In the genomic region with DNA sequence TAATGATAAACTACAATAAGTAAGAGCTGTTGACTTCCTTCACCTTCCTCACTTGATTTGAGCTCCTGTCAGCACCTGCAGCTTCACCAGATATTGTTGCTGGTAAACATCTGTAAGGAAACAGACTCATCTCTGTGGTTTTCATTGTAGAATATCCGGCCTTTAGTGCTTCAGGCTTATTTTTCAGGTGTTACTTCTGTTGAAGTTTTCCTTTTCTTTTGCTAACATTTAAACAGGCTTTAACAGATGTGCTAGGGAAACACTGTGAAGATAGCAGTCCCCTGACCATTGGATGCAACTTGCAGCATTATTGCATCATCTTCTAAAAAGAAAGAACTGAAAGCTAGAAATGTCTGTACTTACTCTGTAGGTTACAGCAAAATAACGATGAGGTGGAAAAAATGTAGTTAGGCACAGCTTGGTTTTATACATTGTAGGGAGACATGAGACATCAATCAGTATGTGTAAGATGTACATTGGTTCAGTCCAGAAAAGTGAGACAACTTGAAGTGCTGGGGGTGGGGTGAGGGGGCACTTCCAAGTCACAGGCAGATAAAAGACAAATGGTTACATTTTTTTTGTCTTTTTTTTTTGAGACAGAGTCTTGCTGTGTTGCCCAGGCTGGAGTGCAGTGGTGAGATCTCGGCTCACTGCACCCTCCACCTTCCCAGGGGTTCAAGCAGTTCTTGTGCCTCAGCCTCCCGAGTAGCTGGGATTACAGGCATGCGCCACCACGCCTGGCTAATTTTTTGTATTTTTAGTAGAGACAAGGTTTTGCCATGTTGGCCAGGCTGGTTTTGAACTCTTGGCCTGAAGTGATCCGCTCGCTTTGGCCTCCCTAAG, we compare ENCODE assay signal across 1 cellular context.
TF ChIP-seq lines count a peak whose summit lies in the region.

No MANE protein-coding gene starts in this region.

TF ChIP-seq in GM23338, 12 proteins besides CTCF, POLR2A, EP300 and RAD21 (continued from another document):
- TF ChIP-seq, protein P1, sequence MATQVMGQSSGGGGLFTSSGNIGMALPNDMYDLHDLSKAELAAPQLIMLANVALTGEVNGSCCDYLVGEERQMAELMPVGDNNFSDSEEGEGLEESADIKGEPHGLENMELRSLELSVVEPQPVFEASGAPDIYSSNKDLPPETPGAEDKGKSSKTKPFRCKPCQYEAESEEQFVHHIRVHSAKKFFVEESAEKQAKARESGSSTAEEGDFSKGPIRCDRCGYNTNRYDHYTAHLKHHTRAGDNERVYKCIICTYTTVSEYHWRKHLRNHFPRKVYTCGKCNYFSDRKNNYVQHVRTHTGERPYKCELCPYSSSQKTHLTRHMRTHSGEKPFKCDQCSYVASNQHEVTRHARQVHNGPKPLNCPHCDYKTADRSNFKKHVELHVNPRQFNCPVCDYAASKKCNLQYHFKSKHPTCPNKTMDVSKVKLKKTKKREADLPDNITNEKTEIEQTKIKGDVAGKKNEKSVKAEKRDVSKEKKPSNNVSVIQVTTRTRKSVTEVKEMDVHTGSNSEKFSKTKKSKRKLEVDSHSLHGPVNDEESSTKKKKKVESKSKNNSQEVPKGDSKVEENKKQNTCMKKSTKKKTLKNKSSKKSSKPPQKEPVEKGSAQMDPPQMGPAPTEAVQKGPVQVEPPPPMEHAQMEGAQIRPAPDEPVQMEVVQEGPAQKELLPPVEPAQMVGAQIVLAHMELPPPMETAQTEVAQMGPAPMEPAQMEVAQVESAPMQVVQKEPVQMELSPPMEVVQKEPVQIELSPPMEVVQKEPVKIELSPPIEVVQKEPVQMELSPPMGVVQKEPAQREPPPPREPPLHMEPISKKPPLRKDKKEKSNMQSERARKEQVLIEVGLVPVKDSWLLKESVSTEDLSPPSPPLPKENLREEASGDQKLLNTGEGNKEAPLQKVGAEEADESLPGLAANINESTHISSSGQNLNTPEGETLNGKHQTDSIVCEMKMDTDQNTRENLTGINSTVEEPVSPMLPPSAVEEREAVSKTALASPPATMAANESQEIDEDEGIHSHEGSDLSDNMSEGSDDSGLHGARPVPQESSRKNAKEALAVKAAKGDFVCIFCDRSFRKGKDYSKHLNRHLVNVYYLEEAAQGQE (IDR thresholded peaks at IDR 0.05; ENCODE audit: unreplicated experiment), result no peak
- TF ChIP-seq EZH2phosphoT487 (IDR thresholded peaks at IDR 0.05; ENCODE audit: unreplicated experiment) (no peak), STAT1 (IDR thresholded peaks at IDR 0.05; ENCODE audit: unreplicated experiment) (no peak), ZNF331 (CRISPR knock-in tag; IDR thresholded peaks at IDR 0.05; ENCODE audit: low read depth) (no peak), CREB1 (CRISPR knock-in tag; IDR thresholded peaks at IDR 0.05; ENCODE audit: low read depth) (no peak)
- TF ChIP-seq, protein P2, sequence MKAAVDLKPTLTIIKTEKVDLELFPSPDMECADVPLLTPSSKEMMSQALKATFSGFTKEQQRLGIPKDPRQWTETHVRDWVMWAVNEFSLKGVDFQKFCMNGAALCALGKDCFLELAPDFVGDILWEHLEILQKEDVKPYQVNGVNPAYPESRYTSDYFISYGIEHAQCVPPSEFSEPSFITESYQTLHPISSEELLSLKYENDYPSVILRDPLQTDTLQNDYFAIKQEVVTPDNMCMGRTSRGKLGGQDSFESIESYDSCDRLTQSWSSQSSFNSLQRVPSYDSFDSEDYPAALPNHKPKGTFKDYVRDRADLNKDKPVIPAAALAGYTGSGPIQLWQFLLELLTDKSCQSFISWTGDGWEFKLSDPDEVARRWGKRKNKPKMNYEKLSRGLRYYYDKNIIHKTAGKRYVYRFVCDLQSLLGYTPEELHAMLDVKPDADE (IDR thresholded peaks at IDR 0.05), result no peak
- TF ChIP-seq, protein P3, sequence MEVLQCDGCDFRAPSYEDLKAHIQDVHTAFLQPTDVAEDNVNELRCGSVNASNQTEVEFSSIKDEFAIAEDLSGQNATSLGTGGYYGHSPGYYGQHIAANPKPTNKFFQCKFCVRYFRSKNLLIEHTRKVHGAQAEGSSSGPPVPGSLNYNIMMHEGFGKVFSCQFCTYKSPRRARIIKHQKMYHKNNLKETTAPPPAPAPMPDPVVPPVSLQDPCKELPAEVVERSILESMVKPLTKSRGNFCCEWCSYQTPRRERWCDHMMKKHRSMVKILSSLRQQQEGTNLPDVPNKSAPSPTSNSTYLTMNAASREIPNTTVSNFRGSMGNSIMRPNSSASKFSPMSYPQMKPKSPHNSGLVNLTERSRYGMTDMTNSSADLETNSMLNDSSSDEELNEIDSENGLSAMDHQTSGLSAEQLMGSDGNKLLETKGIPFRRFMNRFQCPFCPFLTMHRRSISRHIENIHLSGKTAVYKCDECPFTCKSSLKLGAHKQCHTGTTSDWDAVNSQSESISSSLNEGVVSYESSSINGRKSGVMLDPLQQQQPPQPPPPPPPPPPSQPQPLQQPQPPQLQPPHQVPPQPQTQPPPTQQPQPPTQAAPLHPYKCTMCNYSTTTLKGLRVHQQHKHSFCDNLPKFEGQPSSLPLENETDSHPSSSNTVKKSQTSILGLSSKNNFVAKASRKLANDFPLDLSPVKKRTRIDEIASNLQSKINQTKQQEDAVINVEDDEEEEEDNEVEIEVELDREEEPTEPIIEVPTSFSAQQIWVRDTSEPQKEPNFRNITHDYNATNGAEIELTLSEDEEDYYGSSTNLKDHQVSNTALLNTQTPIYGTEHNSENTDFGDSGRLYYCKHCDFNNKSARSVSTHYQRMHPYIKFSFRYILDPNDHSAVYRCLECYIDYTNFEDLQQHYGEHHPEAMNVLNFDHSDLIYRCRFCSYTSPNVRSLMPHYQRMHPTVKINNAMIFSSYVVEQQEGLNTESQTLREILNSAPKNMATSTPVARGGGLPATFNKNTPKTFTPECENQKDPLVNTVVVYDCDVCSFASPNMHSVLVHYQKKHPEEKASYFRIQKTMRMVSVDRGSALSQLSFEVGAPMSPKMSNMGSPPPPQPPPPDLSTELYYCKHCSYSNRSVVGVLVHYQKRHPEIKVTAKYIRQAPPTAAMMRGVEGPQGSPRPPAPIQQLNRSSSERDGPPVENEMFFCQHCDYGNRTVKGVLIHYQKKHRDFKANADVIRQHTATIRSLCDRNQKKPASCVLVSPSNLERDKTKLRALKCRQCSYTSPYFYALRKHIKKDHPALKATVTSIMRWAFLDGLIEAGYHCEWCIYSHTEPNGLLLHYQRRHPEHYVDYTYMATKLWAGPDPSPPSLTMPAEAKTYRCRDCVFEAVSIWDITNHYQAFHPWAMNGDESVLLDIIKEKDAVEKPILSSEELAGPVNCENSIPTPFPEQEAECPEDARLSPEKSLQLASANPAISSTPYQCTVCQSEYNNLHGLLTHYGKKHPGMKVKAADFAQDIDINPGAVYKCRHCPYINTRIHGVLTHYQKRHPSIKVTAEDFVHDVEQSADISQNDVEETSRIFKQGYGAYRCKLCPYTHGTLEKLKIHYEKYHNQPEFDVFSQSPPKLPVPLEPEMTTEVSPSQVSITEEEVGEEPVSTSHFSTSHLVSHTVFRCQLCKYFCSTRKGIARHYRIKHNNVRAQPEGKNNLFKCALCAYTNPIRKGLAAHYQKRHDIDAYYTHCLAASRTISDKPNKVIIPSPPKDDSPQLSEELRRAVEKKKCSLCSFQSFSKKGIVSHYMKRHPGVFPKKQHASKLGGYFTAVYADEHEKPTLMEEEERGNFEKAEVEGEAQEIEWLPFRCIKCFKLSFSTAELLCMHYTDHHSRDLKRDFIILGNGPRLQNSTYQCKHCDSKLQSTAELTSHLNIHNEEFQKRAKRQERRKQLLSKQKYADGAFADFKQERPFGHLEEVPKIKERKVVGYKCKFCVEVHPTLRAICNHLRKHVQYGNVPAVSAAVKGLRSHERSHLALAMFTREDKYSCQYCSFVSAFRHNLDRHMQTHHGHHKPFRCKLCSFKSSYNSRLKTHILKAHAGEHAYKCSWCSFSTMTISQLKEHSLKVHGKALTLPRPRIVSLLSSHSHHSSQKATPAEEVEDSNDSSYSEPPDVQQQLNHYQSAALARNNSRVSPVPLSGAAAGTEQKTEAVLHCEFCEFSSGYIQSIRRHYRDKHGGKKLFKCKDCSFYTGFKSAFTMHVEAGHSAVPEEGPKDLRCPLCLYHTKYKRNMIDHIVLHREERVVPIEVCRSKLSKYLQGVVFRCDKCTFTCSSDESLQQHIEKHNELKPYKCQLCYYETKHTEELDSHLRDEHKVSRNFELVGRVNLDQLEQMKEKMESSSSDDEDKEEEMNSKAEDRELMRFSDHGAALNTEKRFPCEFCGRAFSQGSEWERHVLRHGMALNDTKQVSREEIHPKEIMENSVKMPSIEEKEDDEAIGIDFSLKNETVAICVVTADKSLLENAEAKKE (CRISPR knock-in tag; IDR thresholded peaks at IDR 0.05), result no peak
